Comparison of ENCODE assay signal across 1 cellular context in the genomic region with DNA sequence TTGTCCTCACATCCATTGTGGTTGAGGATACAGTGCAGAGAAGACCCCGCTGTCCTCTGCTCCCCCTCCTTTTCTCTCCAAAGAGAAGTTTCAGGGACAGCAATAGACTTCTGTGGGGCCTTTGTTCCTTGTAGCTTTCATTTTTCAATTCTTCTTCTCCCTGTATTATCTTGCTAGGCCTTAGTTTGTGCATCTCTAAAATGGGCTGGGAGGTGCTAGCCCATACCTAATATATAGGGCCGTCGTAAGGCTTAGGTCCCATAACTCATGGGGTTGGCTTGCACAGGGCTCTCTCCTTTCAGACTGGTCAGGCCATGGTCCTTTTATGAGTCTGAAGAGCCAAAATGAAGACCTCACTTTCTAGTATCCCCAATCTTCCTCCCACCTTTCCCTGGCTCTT.
TF ChIP-seq lines count a peak whose summit lies in the region.

No MANE protein-coding gene starts in this region.

TF ChIP-seq in K562, 482 proteins besides CTCF, POLR2A, EP300 and RAD21 (continued from another document):
- TF ChIP-seq, protein P1, sequence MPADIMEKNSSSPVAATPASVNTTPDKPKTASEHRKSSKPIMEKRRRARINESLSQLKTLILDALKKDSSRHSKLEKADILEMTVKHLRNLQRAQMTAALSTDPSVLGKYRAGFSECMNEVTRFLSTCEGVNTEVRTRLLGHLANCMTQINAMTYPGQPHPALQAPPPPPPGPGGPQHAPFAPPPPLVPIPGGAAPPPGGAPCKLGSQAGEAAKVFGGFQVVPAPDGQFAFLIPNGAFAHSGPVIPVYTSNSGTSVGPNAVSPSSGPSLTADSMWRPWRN (IDR thresholded peaks at IDR 0.05; ENCODE audit: low read depth) = no peak
- TF ChIP-seq, protein P2, sequence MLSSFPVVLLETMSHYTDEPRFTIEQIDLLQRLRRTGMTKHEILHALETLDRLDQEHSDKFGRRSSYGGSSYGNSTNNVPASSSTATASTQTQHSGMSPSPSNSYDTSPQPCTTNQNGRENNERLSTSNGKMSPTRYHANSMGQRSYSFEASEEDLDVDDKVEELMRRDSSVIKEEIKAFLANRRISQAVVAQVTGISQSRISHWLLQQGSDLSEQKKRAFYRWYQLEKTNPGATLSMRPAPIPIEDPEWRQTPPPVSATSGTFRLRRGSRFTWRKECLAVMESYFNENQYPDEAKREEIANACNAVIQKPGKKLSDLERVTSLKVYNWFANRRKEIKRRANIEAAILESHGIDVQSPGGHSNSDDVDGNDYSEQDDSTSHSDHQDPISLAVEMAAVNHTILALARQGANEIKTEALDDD (IDR thresholded peaks at IDR 0.05) = no peak
- TF ChIP-seq RBM25 (IDR thresholded peaks at IDR 0.05; ENCODE audit: low read depth, low read length, severe bottlenecking) = peak; percentile 59
TF ChIP-seq in K562: peak in this region for 1.
